In the genomic region with DNA sequence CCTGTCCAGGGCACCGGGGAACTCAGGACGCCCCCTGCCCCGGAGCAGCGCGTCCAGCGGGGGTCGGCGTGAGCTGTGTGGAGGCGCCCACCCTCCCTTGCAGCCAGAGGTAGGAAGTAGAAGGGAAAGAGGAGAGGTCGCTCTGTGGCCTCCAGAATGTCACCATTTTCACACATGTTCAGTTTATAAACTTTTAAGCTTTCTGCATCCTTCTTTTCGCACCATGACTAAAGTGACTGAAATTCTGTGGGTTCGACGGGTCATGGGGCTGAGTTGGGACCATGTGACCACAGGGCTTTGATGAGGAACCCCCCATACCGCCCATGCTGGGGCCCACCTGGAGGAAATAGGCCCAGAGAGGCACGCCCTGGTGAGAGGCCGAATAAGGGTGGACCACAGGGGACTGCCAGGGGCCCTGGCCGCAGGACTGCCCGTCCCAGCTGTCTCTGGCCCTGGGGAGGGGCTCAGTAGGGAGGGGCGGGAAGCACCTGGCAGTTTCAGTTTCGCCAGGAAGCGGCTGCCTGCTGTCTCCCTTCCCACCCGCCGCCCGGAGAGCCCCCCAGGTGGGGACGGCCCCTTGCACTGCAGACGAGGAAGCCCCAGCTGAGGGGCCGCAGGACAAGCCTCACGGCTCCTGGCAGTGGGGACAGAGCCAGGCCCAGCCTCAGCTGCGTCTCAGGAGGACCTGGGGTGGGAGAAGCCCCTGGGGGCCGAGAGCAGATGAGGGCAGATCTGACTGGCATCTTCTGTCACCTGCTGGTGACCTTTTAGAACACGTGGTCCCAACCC, we compare ENCODE assay signal across 8 cellular contexts. TPM values are rescaled to one million over a fixed set of nuclear protein-coding genes. Genes with fewer than 3 reads are reported as not detected.
DNase-seq lines count a peak whose midpoint lies in the region; ATAC-seq lines count a peak whose summit lies in the region.

No MANE protein-coding gene starts in this region.

- POLR2A ChIA-PET in naive thymus-derived CD8-positive, alpha-beta T cell (lab: Charles Lee), result interaction anchor here (1.1 to 1.4 kb wide), 2 partner anchors 10 to 250 kb away, joined by 3 to 6 read pairs; partner anchors contain the start of gene ZNF778

- H3K4me3 Mint-ChIP-seq in naive thymus-derived CD8-positive, alpha-beta T cell, result peak overlapping the region in 9 of 10 donors; percentile 51 to 80 (median 72)

- H3K27me3 Mint-ChIP-seq in naive thymus-derived CD8-positive, alpha-beta T cell, result peaks cover 0 to 8% (median 0%) of the 10 kb centered on the region in 5 donors

- H3K4me1 Mint-ChIP-seq in naive thymus-derived CD8-positive, alpha-beta T cell, result peaks cover 2 to 40% (median 10%) of the 10 kb centered on the region in 4 donors

- H3K27ac Mint-ChIP-seq in naive thymus-derived CD8-positive, alpha-beta T cell, result peak overlapping the region in 4 of 10 donors; percentile 29 to 46 (median 37)

- ATAC-seq in GM18867 (IDR thresholded peaks at IDR 0.05; ENCODE audit: unreplicated experiment) (peak; percentile 44), GM21717 (IDR thresholded peaks at IDR 0.05; ENCODE audit: unreplicated experiment) (peak; percentile 41), HG03571 (IDR thresholded peaks at IDR 0.05; ENCODE audit: unreplicated experiment) (peak; percentile 44)
- peak; percentile 54 to 65 for ATAC-seq in naive thymus-derived CD8-positive, alpha-beta T cell

- no peaks in the 10 kb centered on the region for H3K36me3 Mint-ChIP-seq in naive thymus-derived CD8-positive, alpha-beta T cell

- DNase-seq in naive thymus-derived CD8-positive, alpha-beta T cell, result peak in 4 of 10 donors; percentile 10 to 38 (median 20)
- no peak for DNase-seq in HCEC 1CT
- DNase-seq in HPDE6-E6E7 (ENCODE audit: extremely low spot score), result no peak
- no peak for DNase-seq in islet precursor cell
- no peak for DNase-seq in epidermal melanocyte (ENCODE audit: insufficient read length, low spot score)

- H3K9me3 Mint-ChIP-seq in naive thymus-derived CD8-positive, alpha-beta T cell, result peaks cover 0 to 1% (median 0%) of the 10 kb centered on the region in 9 donors

RNA-seq across cellular contexts. Expression of gene CBFA2T3, which starts 9.0 kb away (rescaled TPM):
- total RNA-seq in naive thymus-derived CD8-positive, alpha-beta T cell, result 1 to 10 TPM; 1.5 to 2.0 TPM
- polyA plus RNA-seq in naive thymus-derived CD8-positive, alpha-beta T cell, result under 1 TPM in 1 of 3 donors, not detected in 2; 0.04 TPM
